ENCODE assay signal across 22 cellular contexts in the genomic region with DNA sequence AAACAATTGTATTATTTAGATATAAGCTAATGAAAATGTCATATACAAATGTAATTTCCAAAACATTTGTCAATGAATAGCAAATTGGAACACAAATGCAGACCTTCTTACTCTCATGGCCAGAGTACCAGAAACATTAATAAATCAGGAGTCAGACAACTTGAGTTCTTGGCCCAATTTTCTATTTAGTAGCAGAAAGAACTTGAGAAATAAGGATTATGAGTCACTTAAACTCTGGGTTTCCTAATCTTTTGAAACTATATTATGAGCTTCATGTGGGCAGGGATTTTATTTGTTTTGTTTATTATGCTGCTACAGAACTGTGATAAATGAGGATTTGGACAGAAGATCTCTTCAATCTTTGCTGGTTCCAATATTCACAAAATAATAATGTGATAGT.
"Had no signal": no experiment of that assay in that cellular context is flagged by ENCODE, and none has a peak within 500 bp of the region (broad histone marks: within the 10 kb centered on the region; RNA-seq: fewer than 3 reads in every experiment).

No MANE protein-coding gene starts in this region.

- H3K27me3 Mint-ChIP-seq: activated naive CD8-positive, alpha-beta T cell; central memory CD8-positive, alpha-beta T cell; IgD-negative memory B cell; T-helper 17 cell had no signal

- H3K27ac Mint-ChIP-seq: activated naive CD4-positive, alpha-beta T cell treated with anti-CD3 and anti-CD28 coated beads for 36 hours; activated naive CD8-positive, alpha-beta T cell; IgD-negative memory B cell; T-helper 17 cell; WTC11 had no signal

- DNase-seq: activated CD4-positive, alpha-beta T cell treated with anti-CD3 and anti-CD28 coated beads for 48 hours; activated CD4-positive, alpha-beta T cell treated with anti-CD3 and anti-CD28 coated beads, Interleukin-2, amount 50 U/mL, for 4 hours; activated CD4-positive, CD25-positive, alpha-beta regulatory T cell treated with anti-CD3 and anti-CD28 coated beads, Interleukin-2, amount 50 U/mL, for 72 hours; activated CD8-positive, alpha-beta memory T cell treated with anti-CD3 and anti-CD28 coated beads for 24 hours; activated gamma-delta T cell; activated naive CD4-positive, alpha-beta T cell treated with anti-CD3 and anti-CD28 coated beads for 36 hours; activated T-cell treated with anti-CD3 and anti-CD28 coated beads, Interleukin-2, amount 50 U/mL, for 4 hours; anterior cingulate cortex; KG1; NCI-H1105 treated with DMSO at 0.1 percent for 48 hours; NCI-H1436 treated with DMSO at 0.1 percent for 48 hours; NCI-H187; NCI-H2081; NCI-H446; NCI-H524; SIG-M5; T-helper 17 cell; T-helper 9 cell had no signal

- H3K36me3 Mint-ChIP-seq: activated naive CD8-positive, alpha-beta T cell; IgD-negative memory B cell; WTC11 had no signal

- ATAC-seq: activated T-cell treated with anti-CD3 and anti-CD28 coated beads, Interleukin-2, amount 50 U/mL, for 4 hours; T-helper 17 cell; WTC11 had no signal

- H3K4me3 Mint-ChIP-seq: activated naive CD4-positive, alpha-beta T cell treated with anti-CD3 and anti-CD28 coated beads for 36 hours; activated naive CD8-positive, alpha-beta T cell; activated T-cell treated with anti-CD3 and anti-CD28 coated beads, Interleukin-2, amount 50 U/mL, for 4 hours; central memory CD8-positive, alpha-beta T cell; IgD-negative memory B cell; T-helper 17 cell; WTC11 had no signal

- H3K9me3 Mint-ChIP-seq: activated naive CD4-positive, alpha-beta T cell treated with anti-CD3 and anti-CD28 coated beads for 36 hours; activated T-cell treated with anti-CD3 and anti-CD28 coated beads, Interleukin-2, amount 50 U/mL, for 4 hours; WTC11 had no signal

- H3K4me1 Mint-ChIP-seq: central memory CD8-positive, alpha-beta T cell; IgD-negative memory B cell; T-helper 17 cell had no signal
